Comparison of ENCODE assay signal across 13 cellular contexts in the genomic region with DNA sequence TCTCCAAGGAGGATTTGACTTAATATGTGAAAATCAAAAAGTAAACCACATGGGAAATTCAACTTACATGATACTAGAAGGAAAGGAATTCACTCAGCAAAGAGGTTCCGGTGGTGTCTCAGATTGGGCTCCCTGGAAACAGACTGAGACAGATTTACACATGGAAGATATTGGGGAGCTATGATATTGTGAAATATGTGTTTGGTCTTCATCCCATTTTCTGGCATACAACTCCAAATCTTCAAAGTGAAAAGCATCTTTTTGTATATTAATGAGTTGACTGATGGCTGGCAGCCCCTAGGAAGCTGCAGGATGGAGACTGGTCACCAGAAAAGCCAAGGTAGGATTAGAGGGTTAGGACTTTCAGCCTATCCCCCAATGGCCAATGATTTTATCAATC. TPM values are rescaled to one million over a fixed set of nuclear protein-coding genes. Genes with fewer than 3 reads are reported as not detected.
DNase-seq lines count a peak whose midpoint lies in the region; ATAC-seq and TF ChIP-seq lines count a peak whose summit lies in the region.
"Had no signal": no experiment of that assay in that cellular context is flagged by ENCODE, and none has a peak within 500 bp of the region (broad histone marks: within the 10 kb centered on the region; RNA-seq: fewer than 3 reads in every experiment).

No MANE protein-coding gene starts in this region.

- TF ChIP-seq CTCF in activated CD8-positive, alpha-beta T cell treated with anti-CD3 and anti-CD28 coated beads for 36 hours (IDR thresholded peaks at IDR 0.05), result no peak
- TF ChIP-seq CTCF in natural killer cell (IDR thresholded peaks at IDR 0.05), result no peak

- intact Hi-C loops in activated CD8-positive, alpha-beta T cell treated with anti-CD3 and anti-CD28 coated beads for 36 hours (cut with micrococcal nuclease), result no loop called here
- intact Hi-C loops in natural killer cell (cut with micrococcal nuclease), result no loop called here

- ATAC-seq in activated CD8-positive, alpha-beta T cell treated with anti-CD3 and anti-CD28 coated beads, Interleukin-2, amount 10 ng/mL, durations not matched to agents 7 days and 5 days, result no peak
- ATAC-seq in activated CD8-positive, alpha-beta T cell treated with anti-CD3 and anti-CD28 coated beads for 36 hours, result no peak
- no peak for ATAC-seq in natural killer cell
- ATAC-seq in natural killer cell treated with Interleukin-12 subunit alpha and Interleukin-12 subunit beta and Interleukin-15 and Interleukin-18, amount 100 ng/mL, for 72 hours, result no peak
- ATAC-seq in HG02938 (IDR thresholded peaks at IDR 0.05; ENCODE audit: unreplicated experiment), result no peak
- ATAC-seq: CD8-positive, alpha-beta T cell had no signal

- H3K4me1 Mint-ChIP-seq in activated CD8-positive, alpha-beta T cell treated with anti-CD3 and anti-CD28 coated beads, Interleukin-2, amount 10 ng/mL, durations not matched to agents 7 days and 5 days (ENCODE audit: low read depth), result peaks cover 38% of the 10 kb centered on the region
- peaks cover 35% of the 10 kb centered on the region for H3K4me1 Mint-ChIP-seq in activated CD8-positive, alpha-beta T cell treated with anti-CD3 and anti-CD28 coated beads for 36 hours (ENCODE audit: low read depth)
- peaks cover 36% of the 10 kb centered on the region in 2 donors for H3K4me1 Mint-ChIP-seq in natural killer cell
- peaks cover 31 to 38% of the 10 kb centered on the region in 2 donors for H3K4me1 Mint-ChIP-seq in natural killer cell treated with Interleukin-12 subunit alpha and Interleukin-12 subunit beta and Interleukin-15 and Interleukin-18, amount 100 ng/mL, for 72 hours (ENCODE audit: low read depth in 2 of 2)

- POLR2A ChIA-PET in activated CD8-positive, alpha-beta T cell treated with anti-CD3 and anti-CD28 coated beads, Interleukin-2, amount 10 ng/mL, durations not matched to agents 7 days and 5 days (lab: Charles Lee), result no interaction called here
- POLR2A ChIA-PET in activated CD8-positive, alpha-beta T cell treated with anti-CD3 and anti-CD28 coated beads for 36 hours (lab: Charles Lee), result interaction anchor here (1.1 kb wide), 1 partner anchor 15 kb away, joined by 3 read pairs; no protein-coding TSS in a partner anchor

- H3K36me3 Mint-ChIP-seq in activated CD8-positive, alpha-beta T cell treated with anti-CD3 and anti-CD28 coated beads, Interleukin-2, amount 10 ng/mL, durations not matched to agents 7 days and 5 days (ENCODE audit: low read depth), result no peaks in the 10 kb centered on the region
- no peaks in the 10 kb centered on the region for H3K36me3 Mint-ChIP-seq in activated CD8-positive, alpha-beta T cell treated with anti-CD3 and anti-CD28 coated beads for 36 hours (ENCODE audit: low read depth)
- no peaks in the 10 kb centered on the region for H3K36me3 Mint-ChIP-seq in natural killer cell
- H3K36me3 Mint-ChIP-seq in natural killer cell treated with Interleukin-12 subunit alpha and Interleukin-12 subunit beta and Interleukin-15 and Interleukin-18, amount 100 ng/mL, for 72 hours, result no peaks in the 10 kb centered on the region
- H3K36me3 Mint-ChIP-seq: CD4-positive, CD25-positive, alpha-beta regulatory T cell; CD8-positive, alpha-beta T cell had no signal

- CTCF ChIA-PET in activated CD8-positive, alpha-beta T cell treated with anti-CD3 and anti-CD28 coated beads, Interleukin-2, amount 10 ng/mL, durations not matched to agents 7 days and 5 days (lab: Charles Lee), result interaction anchor here (0.9 to 1.0 kb wide), 2 partner anchors 9 to 121 kb away, joined by 3 read pairs; no protein-coding TSS in a partner anchor
- CTCF ChIA-PET in activated CD8-positive, alpha-beta T cell treated with anti-CD3 and anti-CD28 coated beads for 36 hours (lab: Charles Lee), result interaction anchor here (1.1 to 1.7 kb wide), 2 partner anchors 40 to 83 kb away, joined by 3 to 4 read pairs; no protein-coding TSS in a partner anchor

- no peaks in the 10 kb centered on the region for H3K9me3 Mint-ChIP-seq in activated CD8-positive, alpha-beta T cell treated with anti-CD3 and anti-CD28 coated beads, Interleukin-2, amount 10 ng/mL, durations not matched to agents 7 days and 5 days (ENCODE audit: insufficient read depth)
- no peaks in the 10 kb centered on the region for H3K9me3 Mint-ChIP-seq in activated CD8-positive, alpha-beta T cell treated with anti-CD3 and anti-CD28 coated beads for 36 hours
- no peaks in the 10 kb centered on the region for H3K9me3 Mint-ChIP-seq in natural killer cell
- no peaks in the 10 kb centered on the region for H3K9me3 Mint-ChIP-seq in natural killer cell treated with Interleukin-12 subunit alpha and Interleukin-12 subunit beta and Interleukin-15 and Interleukin-18, amount 100 ng/mL, for 72 hours
- H3K9me3 Mint-ChIP-seq: CD4-positive, CD25-positive, alpha-beta regulatory T cell; CD8-positive, alpha-beta T cell; HFFc6 had no signal

- H3K4me3 Mint-ChIP-seq in activated CD8-positive, alpha-beta T cell treated with anti-CD3 and anti-CD28 coated beads, Interleukin-2, amount 10 ng/mL, durations not matched to agents 7 days and 5 days, result no peak overlapping the region
- H3K4me3 Mint-ChIP-seq in activated CD8-positive, alpha-beta T cell treated with anti-CD3 and anti-CD28 coated beads for 36 hours, result no peak overlapping the region
- H3K4me3 Mint-ChIP-seq in natural killer cell, result peak overlapping the region; percentile 9
- no peak overlapping the region for H3K4me3 Mint-ChIP-seq in natural killer cell treated with Interleukin-12 subunit alpha and Interleukin-12 subunit beta and Interleukin-15 and Interleukin-18, amount 100 ng/mL, for 72 hours
- H3K4me3 Mint-ChIP-seq: B cell; CD4-positive, CD25-positive, alpha-beta regulatory T cell; CD8-positive, alpha-beta T cell; HFFc6 had no signal

- no peak for DNase-seq in activated CD8-positive, alpha-beta T cell treated with anti-CD3 and anti-CD28 coated beads, Interleukin-2, amount 10 ng/mL, durations not matched to agents 7 days and 5 days
- DNase-seq in activated CD8-positive, alpha-beta T cell treated with anti-CD3 and anti-CD28 coated beads for 36 hours, result no peak
- no peak for DNase-seq in natural killer cell
- no peak for DNase-seq in natural killer cell treated with Interleukin-12 subunit alpha and Interleukin-12 subunit beta and Interleukin-15 and Interleukin-18, amount 100 ng/mL, for 72 hours (ENCODE audit: low spot score)
- DNase-seq: Caco-2; CD4-positive, CD25-positive, alpha-beta regulatory T cell; CD8-positive, alpha-beta T cell; DMS153; DND-41; GOT3; HFFc6 had no signal

- no peaks in the 10 kb centered on the region for H3K27me3 Mint-ChIP-seq in activated CD8-positive, alpha-beta T cell treated with anti-CD3 and anti-CD28 coated beads, Interleukin-2, amount 10 ng/mL, durations not matched to agents 7 days and 5 days (ENCODE audit: low read depth)
- H3K27me3 Mint-ChIP-seq in activated CD8-positive, alpha-beta T cell treated with anti-CD3 and anti-CD28 coated beads for 36 hours, result no peaks in the 10 kb centered on the region
- no peaks in the 10 kb centered on the region for H3K27me3 Mint-ChIP-seq in natural killer cell (ENCODE audit: low read depth in 2 of 2)
- no peaks in the 10 kb centered on the region for H3K27me3 Mint-ChIP-seq in natural killer cell treated with Interleukin-12 subunit alpha and Interleukin-12 subunit beta and Interleukin-15 and Interleukin-18, amount 100 ng/mL, for 72 hours
- H3K27me3 Mint-ChIP-seq: B cell; CD4-positive, CD25-positive, alpha-beta regulatory T cell had no signal

- peak overlapping the region; percentile 21 for H3K27ac Mint-ChIP-seq in activated CD8-positive, alpha-beta T cell treated with anti-CD3 and anti-CD28 coated beads, Interleukin-2, amount 10 ng/mL, durations not matched to agents 7 days and 5 days
- no peak overlapping the region for H3K27ac Mint-ChIP-seq in activated CD8-positive, alpha-beta T cell treated with anti-CD3 and anti-CD28 coated beads for 36 hours
- no peak overlapping the region for H3K27ac Mint-ChIP-seq in natural killer cell
- no peak overlapping the region for H3K27ac Mint-ChIP-seq in natural killer cell treated with Interleukin-12 subunit alpha and Interleukin-12 subunit beta and Interleukin-15 and Interleukin-18, amount 100 ng/mL, for 72 hours
- H3K27ac Mint-ChIP-seq: B cell; CD8-positive, alpha-beta T cell; HFFc6 had no signal

RNA-seq across cellular contexts. Expression of a gene that starts 29.3 kb away (rescaled TPM):
- not detected for total RNA-seq in activated CD8-positive, alpha-beta T cell treated with anti-CD3 and anti-CD28 coated beads, Interleukin-2, amount 10 ng/mL, durations not matched to agents 7 days and 5 days
- under 1 TPM; 0.07 to 0.09 TPM for total RNA-seq in activated CD8-positive, alpha-beta T cell treated with anti-CD3 and anti-CD28 coated beads for 36 hours
- total RNA-seq in natural killer cell, result under 1 TPM; 0.14 to 0.16 (median 0.15) TPM
- total RNA-seq in natural killer cell treated with Interleukin-12 subunit alpha and Interleukin-12 subunit beta and Interleukin-15 and Interleukin-18, amount 100 ng/mL, for 72 hours, result under 1 TPM in 1 of 2 donors, not detected in 1; 0.12 TPM
- total RNA-seq: B cell; Caco-2; CD4-positive, CD25-positive, alpha-beta regulatory T cell; HFFc6 had no signal

RNA-seq across cellular contexts. Expression of a gene that starts 54.4 kb away (rescaled TPM):
- total RNA-seq in activated CD8-positive, alpha-beta T cell treated with anti-CD3 and anti-CD28 coated beads, Interleukin-2, amount 10 ng/mL, durations not matched to agents 7 days and 5 days, result 10 to 100 TPM; 58.5 to 61.2 TPM
- total RNA-seq in activated CD8-positive, alpha-beta T cell treated with anti-CD3 and anti-CD28 coated beads for 36 hours, result 10 to 100 TPM; 56.1 to 57.9 TPM
- 10 to 100 TPM; 65.0 to 75.0 (median 73.4) TPM for total RNA-seq in natural killer cell
- 10 to 100 TPM; 66.3 to 82.8 TPM for total RNA-seq in natural killer cell treated with Interleukin-12 subunit alpha and Interleukin-12 subunit beta and Interleukin-15 and Interleukin-18, amount 100 ng/mL, for 72 hours
